In the genomic region with DNA sequence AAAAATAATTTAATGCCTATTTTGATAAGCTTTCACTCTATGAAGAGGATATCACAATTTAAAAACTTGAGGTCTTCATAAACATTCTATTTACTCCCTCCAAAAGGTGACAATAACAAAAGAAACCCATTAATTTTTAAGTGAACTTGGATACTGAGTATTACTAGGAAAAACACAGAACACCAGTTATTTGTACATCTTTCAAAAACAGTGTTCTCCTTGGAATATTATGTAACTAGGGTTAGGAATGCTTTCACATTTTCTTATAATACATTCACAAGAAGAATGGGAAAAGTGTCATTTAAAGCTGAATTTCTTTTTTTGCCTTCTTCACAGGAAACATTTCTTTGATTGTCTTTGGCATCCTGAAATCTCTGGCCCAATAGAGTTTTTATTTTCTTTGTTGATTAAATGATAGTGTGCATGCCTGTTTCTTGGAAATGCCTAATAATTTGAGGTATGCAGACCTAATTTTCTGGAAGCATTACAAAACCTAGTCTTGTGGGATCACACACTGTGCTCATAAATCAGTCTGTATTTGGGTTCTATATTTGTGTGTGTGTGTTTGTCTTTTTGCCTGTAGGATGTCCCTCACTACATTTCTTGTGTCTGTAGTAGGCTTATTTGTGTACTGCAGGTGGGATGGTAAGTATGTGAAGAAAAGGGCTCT, we compare ENCODE assay signal across 33 cellular contexts.
DNase-seq lines count a peak whose midpoint lies in the region; ATAC-seq, FAIRE-seq and TF ChIP-seq lines count a peak whose summit lies in the region.
"Had no signal": no experiment of that assay in that cellular context is flagged by ENCODE, and none has a peak within 500 bp of the region (broad histone marks: within the 10 kb centered on the region; RNA-seq: fewer than 3 reads in every experiment).

No MANE protein-coding gene starts in this region.

- no peak for DNase-seq in activated naive CD8-positive, alpha-beta T cell treated with anti-CD3 and anti-CD28 coated beads for 36 hours
- no peak for DNase-seq in activated naive CD8-positive, alpha-beta T cell treated with anti-CD3 and anti-CD28 coated beads, Interleukin-2, amount 50 U/mL, for 24 hours
- DNase-seq in GM18507 (ENCODE audit: extremely low spot score, insufficient read length, low read depth), result no peak
- no peak for DNase-seq in chondrocyte (ENCODE audit: low spot score)
- no peak for DNase-seq in sciatic nerve (ENCODE audit: low spot score)
- DNase-seq in DMS79 (lab: John Stamatoyannopoulos, UW), result no peak
- DNase-seq in stimulated activated naive CD4-positive, alpha-beta T cell treated with Interleukin-2 at 50 U/mL for 16 hours (lab: John Stamatoyannopoulos, UW), result no peak
- DNase-seq: activated CD4-positive, alpha-beta memory T cell treated with anti-CD3 and anti-CD28 coated beads for 36 hours; activated CD4-positive, alpha-beta T cell treated with anti-CD3 and anti-CD28 coated beads for 1 hour; activated CD8-positive, alpha-beta memory T cell treated with anti-CD3 and anti-CD28 coated beads, Interleukin-2, amount 50 U/mL, for 48 hours; activated naive CD4-positive, alpha-beta T cell treated with anti-CD3 and anti-CD28 coated beads, Interleukin-2, amount 50 U/mL, for 16 hours; anterior cingulate cortex; cortex of kidney; endodermal cell; foreskin fibroblast; HCEC 1CT; heart left ventricle; kidney; midbrain; naive B cell; NCI-H146; NCI-H226; NCI-H69; nucleus accumbens; stimulated activated CD8-positive, alpha-beta memory T cell treated with anti-CD3 and anti-CD28 coated beads, Interleukin-4, amount 100 ng/mL, for 48 hours; stimulated activated naive CD8-positive, alpha-beta T cell treated with anti-CD3 and anti-CD28 coated beads, Interleukin-15, amount 100 ng/mL, for 72 hours; T-helper 2 cell had no signal

- H3K27me3 Mint-ChIP-seq in activated naive CD8-positive, alpha-beta T cell treated with anti-CD3 and anti-CD28 coated beads for 36 hours, result no peaks in the 10 kb centered on the region
- H3K27me3 Mint-ChIP-seq in activated naive CD8-positive, alpha-beta T cell treated with anti-CD3 and anti-CD28 coated beads, Interleukin-2, amount 50 U/mL, for 24 hours, result no peaks in the 10 kb centered on the region
- no peaks in the 10 kb centered on the region for H3K27me3 Mint-ChIP-seq in chondrocyte (ENCODE audit: low read depth)
- H3K27me3 Mint-ChIP-seq: activated CD4-positive, alpha-beta memory T cell treated with anti-CD3 and anti-CD28 coated beads for 36 hours; activated T-helper 17 cell treated with anti-CD3 and anti-CD28 coated beads, Interleukin-2, amount 50 U/mL, for 72 hours; IgD-negative memory B cell; naive B cell; stimulated activated naive CD8-positive, alpha-beta T cell treated with anti-CD3 and anti-CD28 coated beads, Interleukin-15, amount 100 ng/mL, for 72 hours had no signal

- H3K36me3 Mint-ChIP-seq in activated naive CD8-positive, alpha-beta T cell treated with anti-CD3 and anti-CD28 coated beads for 36 hours, result peaks cover 18% of the 10 kb centered on the region
- H3K36me3 Mint-ChIP-seq in activated naive CD8-positive, alpha-beta T cell treated with anti-CD3 and anti-CD28 coated beads, Interleukin-2, amount 50 U/mL, for 24 hours (ENCODE audit: low read depth), result peaks cover 49% of the 10 kb centered on the region
- peaks cover 13% of the 10 kb centered on the region for H3K36me3 Mint-ChIP-seq in chondrocyte (ENCODE audit: low read depth)

- TF ChIP-seq CTCF in chondrocyte (IDR thresholded peaks at IDR 0.05), result no peak

- intact Hi-C loops in sciatic nerve (cut with DNase I), result no loop called here

- H3K9me3 Mint-ChIP-seq in activated naive CD8-positive, alpha-beta T cell treated with anti-CD3 and anti-CD28 coated beads for 36 hours, result no peaks in the 10 kb centered on the region
- H3K9me3 Mint-ChIP-seq in activated naive CD8-positive, alpha-beta T cell treated with anti-CD3 and anti-CD28 coated beads, Interleukin-2, amount 50 U/mL, for 24 hours, result no peaks in the 10 kb centered on the region
- H3K9me3 Mint-ChIP-seq in chondrocyte (ENCODE audit: low read depth), result no peaks in the 10 kb centered on the region
- H3K9me3 Mint-ChIP-seq: activated CD4-positive, alpha-beta memory T cell treated with anti-CD3 and anti-CD28 coated beads for 36 hours; activated T-helper 17 cell treated with anti-CD3 and anti-CD28 coated beads, Interleukin-2, amount 50 U/mL, for 72 hours; endodermal cell; IgD-negative memory B cell; naive B cell; stimulated activated naive CD8-positive, alpha-beta T cell treated with anti-CD3 and anti-CD28 coated beads, Interleukin-15, amount 100 ng/mL, for 72 hours had no signal

- no peak for ATAC-seq in activated naive CD8-positive, alpha-beta T cell treated with anti-CD3 and anti-CD28 coated beads, Interleukin-2, amount 50 U/mL, for 24 hours
- ATAC-seq in sciatic nerve (peak; percentile 91), HG03460 (IDR thresholded peaks at IDR 0.05; ENCODE audit: unreplicated experiment) (no peak)
- ATAC-seq: activated T-helper 17 cell treated with anti-CD3 and anti-CD28 coated beads, Interleukin-2, amount 50 U/mL, for 72 hours; heart left ventricle; Right ventricle myocardium inferior; stimulated activated naive CD8-positive, alpha-beta T cell treated with anti-CD3 and anti-CD28 coated beads, Interleukin-15, amount 100 ng/mL, for 72 hours had no signal

- peak overlapping the region; percentile 6 for H3K27ac Mint-ChIP-seq in activated naive CD8-positive, alpha-beta T cell treated with anti-CD3 and anti-CD28 coated beads for 36 hours
- no peak overlapping the region for H3K27ac Mint-ChIP-seq in activated naive CD8-positive, alpha-beta T cell treated with anti-CD3 and anti-CD28 coated beads, Interleukin-2, amount 50 U/mL, for 24 hours
- peak overlapping the region; percentile 28 for H3K27ac Mint-ChIP-seq in chondrocyte (ENCODE audit: unreplicated experiment)
- H3K27ac Mint-ChIP-seq: activated CD4-positive, alpha-beta memory T cell treated with anti-CD3 and anti-CD28 coated beads for 36 hours; IgD-negative memory B cell had no signal

- H3K4me3 Mint-ChIP-seq in activated naive CD8-positive, alpha-beta T cell treated with anti-CD3 and anti-CD28 coated beads for 36 hours, result no peak overlapping the region
- H3K4me3 Mint-ChIP-seq in activated naive CD8-positive, alpha-beta T cell treated with anti-CD3 and anti-CD28 coated beads, Interleukin-2, amount 50 U/mL, for 24 hours, result no peak overlapping the region
- H3K4me3 Mint-ChIP-seq in chondrocyte (ENCODE audit: unreplicated experiment), result no peak overlapping the region
- H3K4me3 Mint-ChIP-seq: activated CD4-positive, alpha-beta memory T cell treated with anti-CD3 and anti-CD28 coated beads for 36 hours; activated T-helper 17 cell treated with anti-CD3 and anti-CD28 coated beads, Interleukin-2, amount 50 U/mL, for 72 hours; endodermal cell; IgD-negative memory B cell; naive B cell; stimulated activated naive CD8-positive, alpha-beta T cell treated with anti-CD3 and anti-CD28 coated beads, Interleukin-15, amount 100 ng/mL, for 72 hours had no signal

- peaks cover 24% of the 10 kb centered on the region for H3K4me1 Mint-ChIP-seq in activated naive CD8-positive, alpha-beta T cell treated with anti-CD3 and anti-CD28 coated beads for 36 hours
- peaks cover 13% of the 10 kb centered on the region for H3K4me1 Mint-ChIP-seq in activated naive CD8-positive, alpha-beta T cell treated with anti-CD3 and anti-CD28 coated beads, Interleukin-2, amount 50 U/mL, for 24 hours
- peaks cover 19% of the 10 kb centered on the region for H3K4me1 Mint-ChIP-seq in chondrocyte (ENCODE audit: low read depth)
- H3K4me1 Mint-ChIP-seq: endodermal cell had no signal

- peak; percentile 48 for FAIRE-seq in GM18507 (lab: Jason Lieb, UNC)
- FAIRE-seq: bronchial epithelial cell, kidney, urothelium cell line had no signal
